In genomic region chr5:113678924-113679575, GRCh38 we compare ENCODE assay signal across 9 cellular contexts.
DNase-seq lines count a peak whose midpoint lies in the region; ATAC-seq and TF ChIP-seq lines count a peak whose summit lies in the region.
"Had no signal": no experiment of that assay in that cellular context is flagged by ENCODE, and none has a peak within 500 bp of the region (broad histone marks: within the 10 kb centered on the region; RNA-seq: fewer than 3 reads in every experiment).

No MANE protein-coding gene starts in this region.

- WGBS in prostate gland = 35% methylated on average over 7 of the region's 7 CpGs

- H3K9me3 ChIP-seq in prostate gland = no peaks in the 10 kb centered on the region

- intact Hi-C loops in prostate gland (cut with DNase I) = loop anchor here (5.0 to 10.0 kb wide), 2 partner anchors 768 to 1386 kb away; no protein-coding TSS in a partner anchor

- H3K36me3 ChIP-seq in prostate gland = no peaks in the 10 kb centered on the region
- H3K36me3 ChIP-seq: BLaER1 had no signal

- DNase-seq in NCI-H1417 (lab: John Stamatoyannopoulos, UW) (peak; percentile 11 to 60 (median 32)), NCI-H1417 treated with DMSO at 0.1 percent for 48 hours (lab: John Stamatoyannopoulos, UW) (no peak), LoVo (ENCODE audit: low spot score) (peak; percentile 42), T1000 (lab: John Stamatoyannopoulos, UW) (peak; percentile 1), foreskin fibroblast (peak in 1 of 2 donors; percentile 49), prostate gland (ENCODE audit: low spot score) (no peak), activated gamma-delta T cell (lab: John Stamatoyannopoulos, UW) (no peak)

- H3K27me3 ChIP-seq in prostate gland (replicated peaks; ENCODE audit: insufficient read depth) = no peaks in the 10 kb centered on the region
- H3K27me3 ChIP-seq: BLaER1 had no signal

- H3K4me1 ChIP-seq in prostate gland (replicated peaks) = no peaks in the 10 kb centered on the region
- H3K4me1 ChIP-seq: BLaER1 had no signal

- peak; percentile 73 for ATAC-seq in GM21576 (IDR thresholded peaks at IDR 0.05; ENCODE audit: unreplicated experiment)

- TF ChIP-seq CTCF in foreskin fibroblast (IDR thresholded peaks at IDR 0.05; ENCODE audit: low read depth, low read length) = peak; percentile 78
- peak; percentile 33 to 67 (median 63) for TF ChIP-seq CTCF in prostate gland (IDR thresholded peaks at IDR 0.05)

- H3K4me3 ChIP-seq in foreskin fibroblast (ENCODE audit: low read depth in 1 of 2, low read length in 2 of 2) (no peak overlapping the region), prostate gland (no peak overlapping the region)
- H3K4me3 ChIP-seq: BLaER1 had no signal

- H3K27ac ChIP-seq in prostate gland = no peak overlapping the region
- H3K27ac ChIP-seq: BLaER1 had no signal

- no peak for TF ChIP-seq POLR2A in prostate gland (IDR thresholded peaks at IDR 0.05)

Comparison
In these comparisons a context has a peak if more than half of its experiments do, and no peak if none do; other contexts are left out.
1. DNase-seq: peak in NCI-H1417 (3 of 3), LoVo (single experiment) and T1000 (single experiment); none in NCI-H1417 treated with DMSO at 0.1 percent for 48 hours (single experiment), prostate gland (single experiment) and activated gamma-delta T cell (single experiment).